ENCODE assay signal across 8 cellular contexts in genomic region chr16:47143677-47144558, GRCh38. TPM values are rescaled to one million over a fixed set of nuclear protein-coding genes. Genes with fewer than 3 reads are reported as not detected.
DNase-seq lines count a peak whose midpoint lies in the region; ATAC-seq, FAIRE-seq and TF ChIP-seq lines count a peak whose summit lies in the region.

A gene with protein sequence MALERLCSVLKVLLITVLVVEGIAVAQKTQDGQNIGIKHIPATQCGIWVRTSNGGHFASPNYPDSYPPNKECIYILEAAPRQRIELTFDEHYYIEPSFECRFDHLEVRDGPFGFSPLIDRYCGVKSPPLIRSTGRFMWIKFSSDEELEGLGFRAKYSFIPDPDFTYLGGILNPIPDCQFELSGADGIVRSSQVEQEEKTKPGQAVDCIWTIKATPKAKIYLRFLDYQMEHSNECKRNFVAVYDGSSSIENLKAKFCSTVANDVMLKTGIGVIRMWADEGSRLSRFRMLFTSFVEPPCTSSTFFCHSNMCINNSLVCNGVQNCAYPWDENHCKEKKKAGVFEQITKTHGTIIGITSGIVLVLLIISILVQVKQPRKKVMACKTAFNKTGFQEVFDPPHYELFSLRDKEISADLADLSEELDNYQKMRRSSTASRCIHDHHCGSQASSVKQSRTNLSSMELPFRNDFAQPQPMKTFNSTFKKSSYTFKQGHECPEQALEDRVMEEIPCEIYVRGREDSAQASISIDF (minus strand): TSS chr16:47143945. CDS start chr16:47143612, 333 bp downstream.

- peak; percentile 91 for DNase-seq in D341Med (ENCODE audit: low spot score)
- peak; percentile 70 for DNase-seq in RWPE1 (ENCODE audit: low spot score)
- DNase-seq in activated effector memory CD4-positive, alpha-beta T cell treated with Interleukin-2 at 50 U/mL for 16 hours = peak; percentile 67
- peak; percentile 72 to 81 for DNase-seq in frontal cortex (ENCODE audit: low spot score in 2 of 2)
- peak; percentile 34 for DNase-seq in occipital lobe (lab: John Stamatoyannopoulos, UW)
- DNase-seq in type B pancreatic cell (ENCODE audit: extremely low spot score, unreplicated experiment) = peak; percentile 78

- no peaks in the 10 kb centered on the region for H3K9me3 Mint-ChIP-seq in type B pancreatic cell

- CTCF ChIA-PET in RWPE1 (lab: Yijun Ruan, JAX) = interaction anchor here (0.5 to 1.8 kb wide), 14 partner anchors 11 to 1377 kb away, joined by 3 to 8 read pairs (median 4); no protein-coding TSS in a partner anchor

- TF ChIP-seq CTCF in RWPE1 (conservative IDR thresholded peaks at IDR 0.05; ENCODE audit: low read depth) (peak; percentile 61), type B pancreatic cell (conservative IDR thresholded peaks at IDR 0.05) (peak; percentile 69)

- peak; percentile 53 for ATAC-seq in GM19463 (IDR thresholded peaks at IDR 0.05; ENCODE audit: unreplicated experiment)
- ATAC-seq in HG03571 (IDR thresholded peaks at IDR 0.05; ENCODE audit: unreplicated experiment) = peak; percentile 44

- peaks cover 22% of the 10 kb centered on the region for H3K27me3 Mint-ChIP-seq in type B pancreatic cell

- peak within 1 kb of the TSS; percentile 77 for H3K27ac ChIP-seq in RWPE1

- peak within 1 kb of the TSS; percentile 99 for H3K4me3 Mint-ChIP-seq in type B pancreatic cell

- peaks cover 4% of the 10 kb centered on the region for H3K36me3 Mint-ChIP-seq in type B pancreatic cell

- peaks cover 34% of the 10 kb centered on the region for H3K4me1 Mint-ChIP-seq in type B pancreatic cell (ENCODE audit: unreplicated experiment)

- no peak for FAIRE-seq in frontal cortex (lab: Jason Lieb, UNC)

- H3K27ac Mint-ChIP-seq in type B pancreatic cell = peak within 1 kb of the TSS; percentile 71

- POLR2A ChIA-PET in RWPE1 (lab: Yijun Ruan, JAX; ENCODE audit: low non-redundant PET) = no interaction called here

RNA-seq across cellular contexts. Expression of the gene that starts here (rescaled TPM):
- total RNA-seq in frontal cortex (169 TPM), occipital lobe (154 TPM), type B pancreatic cell (ENCODE audit: low replicate concordance) (33.6 and 50.3 TPM in 2 replicates)

Comparison
In these comparisons a context has a peak if more than half of its experiments do, and no peak if none do; other contexts are left out.
1. Peak in every context shown above with its lines: DNase-seq, ATAC-seq and H3K27ac ChIP-seq.
2. DNase-seq: peak in every context shown above with its lines; median percentile 91 in D341Med; 78 in type B pancreatic cell; 76 in frontal cortex; 70 in RWPE1; 67 in activated effector memory CD4-positive, alpha-beta T cell treated with Interleukin-2 at 50 U/mL for 16 hours; 34 in occipital lobe.